2 cellular contexts compared by ENCODE assay signal in genomic region chr10:118033905-118034304, GRCh38.
A peak's percentile ranks its signal among the peaks of the same experiment; 100 is the strongest.
TF ChIP-seq lines count a peak whose summit lies in the region.

No MANE protein-coding gene starts in this region.

TF ChIP-seq in IMR-90, 13 proteins besides CTCF, POLR2A, EP300 and RAD21:
- TF ChIP-seq SMC3 (IDR thresholded peaks at IDR 0.05; ENCODE audit: low read depth, low read length) (no peak), CHD1 (IDR thresholded peaks at IDR 0.05; ENCODE audit: low read depth, low read length) (no peak), MXI1 (IDR thresholded peaks at IDR 0.05; ENCODE audit: borderline replicate concordance, low read depth, low read length) (no peak), FOS (IDR thresholded peaks at IDR 0.05; ENCODE audit: low read depth, low read length) (no peak), USF2 (IDR thresholded peaks at IDR 0.05; ENCODE audit: low read depth, low read length) (no peak), CEBPB (IDR thresholded peaks at IDR 0.05; ENCODE audit: low read depth, low read length) (no peak), ELK1 (IDR thresholded peaks at IDR 0.05; ENCODE audit: borderline replicate concordance, low read depth, low read length) (no peak), RFX5 (IDR thresholded peaks at IDR 0.05; ENCODE audit: low read depth, low read length) (no peak), RCOR1 (IDR thresholded peaks at IDR 0.05; ENCODE audit: insufficient replicate concordance, low read length) (no peak), MAZ (IDR thresholded peaks at IDR 0.05; ENCODE audit: borderline replicate concordance, low read depth, low read length) (no peak)

TF ChIP-seq in K562, 482 proteins besides CTCF, POLR2A, EP300 and RAD21:
- no peak for TF ChIP-seq KLF10 (CRISPR knock-in tag; IDR thresholded peaks at IDR 0.05)
- no peak for TF ChIP-seq MBD1 (CRISPR knock-in tag; IDR thresholded peaks at IDR 0.05)
- TF ChIP-seq HDAC6 (IDR thresholded peaks at IDR 0.05; ENCODE audit: low read depth, low read length): no peak
- no peak for TF ChIP-seq SREBF1 (IDR thresholded peaks at IDR 0.05; ENCODE audit: borderline replicate concordance, low read depth, low read length)
- TF ChIP-seq CEBPZ (IDR thresholded peaks at IDR 0.05; ENCODE audit: borderline replicate concordance, low read depth, low read length): no peak
- no peak for TF ChIP-seq ZNF282 (CRISPR knock-in tag; IDR thresholded peaks at IDR 0.05)
- TF ChIP-seq TGIF2 (CRISPR knock-in tag; IDR thresholded peaks at IDR 0.05): no peak
- TF ChIP-seq NFIC (IDR thresholded peaks at IDR 0.05): peak; percentile 85
- TF ChIP-seq TCF3 (CRISPR knock-in tag; IDR thresholded peaks at IDR 0.05): no peak
- TF ChIP-seq KHSRP (IDR thresholded peaks at IDR 0.05): no peak
- no peak for TF ChIP-seq GABPA (tag; conservative IDR thresholded peaks at IDR 0.05; ENCODE audit: low read depth)
- TF ChIP-seq GTF2A2 (tag; IDR thresholded peaks at IDR 0.05): no peak
- peak; percentile 54 for TF ChIP-seq NFIX (CRISPR knock-in tag; IDR thresholded peaks at IDR 0.05; ENCODE audit: low read depth)
- TF ChIP-seq TEAD4 (IDR thresholded peaks at IDR 0.05; ENCODE audit: low read length): no peak
- TF ChIP-seq TEAD4 (CRISPR knock-in tag; IDR thresholded peaks at IDR 0.05; ENCODE audit: borderline replicate concordance): no peak
- TF ChIP-seq PHF21A (IDR thresholded peaks at IDR 0.05; ENCODE audit: borderline replicate concordance, low read depth): no peak
- no peak for TF ChIP-seq NFRKB (IDR thresholded peaks at IDR 0.05; ENCODE audit: low read depth)
- no peak for TF ChIP-seq HNRNPLL (IDR thresholded peaks at IDR 0.05; ENCODE audit: low read depth, low read length, poor library complexity, severe bottlenecking)
